ENCODE assay signal across 12 cellular contexts in genomic region chr12:12892670-12893290, GRCh38. TPM values are rescaled to one million over a fixed set of nuclear protein-coding genes. Genes with fewer than 3 reads are reported as not detected.
DNase-seq lines count a peak whose midpoint lies in the region; ATAC-seq, FAIRE-seq and TF ChIP-seq lines count a peak whose summit lies in the region.
"Had no signal": no experiment of that assay in that cellular context is flagged by ENCODE, and none has a peak within 500 bp of the region (broad histone marks: within the 10 kb centered on the region; RNA-seq: fewer than 3 reads in every experiment).

No MANE protein-coding gene starts in this region.

- FAIRE-seq in bronchial epithelial cell (lab: Jason Lieb, UNC), result peak; percentile 60

- 44 to 60% methylated on average over 14 of the region's 14 CpGs for WGBS in upper lobe of left lung, 2 donors

- H3K27me3 ChIP-seq in MG63, result no peaks in the 10 kb centered on the region
- H3K27me3 ChIP-seq in bronchial epithelial cell (ENCODE audit: control insufficient read depth, insufficient read depth, low read length), result no peaks in the 10 kb centered on the region
- peaks cover 6% of the 10 kb centered on the region for H3K27me3 ChIP-seq in lower lobe of right lung (ENCODE audit: low read depth)
- H3K27me3 ChIP-seq in upper lobe of left lung, result peaks cover 0 to 9% (median 0%) of the 10 kb centered on the region in 4 donors

- H3K4me1 ChIP-seq in lower lobe of right lung, result peaks cover 14% of the 10 kb centered on the region
- peaks cover 0 to 17% (median 3%) of the 10 kb centered on the region in 4 donors for H3K4me1 ChIP-seq in upper lobe of left lung

- DNase-seq in MG63 (no peak), bronchial epithelial cell (ENCODE audit: low read depth) (no peak), lower lobe of right lung (peak; percentile 77), upper lobe of left lung (peak in 1 of 2 donors; percentile 78), left lobe of liver (ENCODE audit: low spot score) (no peak), SKM-1 (lab: John Stamatoyannopoulos, UW; ENCODE audit: unreplicated experiment) (no peak)
- DNase-seq: activated CD4-positive, alpha-beta T cell treated with anti-CD3 and anti-CD28 coated beads, Interleukin-2, amount 10 ng/mL, durations not matched to agents 24 days and 14 days; activated naive CD4-positive, alpha-beta T cell treated with anti-CD3 and anti-CD28 coated beads for 36 hours; dermis blood vessel endothelial cell; NCI-H1092 treated with DMSO at 0.1 percent for 48 hours had no signal

- TF ChIP-seq CTCF in bronchial epithelial cell (IDR thresholded peaks at IDR 0.05; ENCODE audit: insufficient read depth, low read length, severe bottlenecking), result no peak
- TF ChIP-seq CTCF in lower lobe of right lung (IDR thresholded peaks at IDR 0.05), result no peak
- TF ChIP-seq CTCF in upper lobe of left lung (IDR thresholded peaks at IDR 0.05), result no peak

- H3K4me3 ChIP-seq in MG63 (peak overlapping the region; percentile 51), bronchial epithelial cell (ENCODE audit: low read depth, low read length) (peak overlapping the region; percentile 58), lower lobe of right lung (peak overlapping the region; percentile 58), upper lobe of left lung (peak overlapping the region; percentile 5 to 50 (median 44))

- TF ChIP-seq POLR2A in upper lobe of left lung (IDR thresholded peaks at IDR 0.05), result peak in 2 of 4 donors; percentile 21 to 56

- intact Hi-C loops in lower lobe of right lung (cut with DNase I), result no loop called here

- H3K27ac ChIP-seq in lower lobe of right lung (peak overlapping the region; percentile 90), upper lobe of left lung (peak overlapping the region; percentile 76 to 98 (median 86))

- peak in 3 of 4 donors; percentile 46 to 87 (median 70) for TF ChIP-seq EP300 in upper lobe of left lung (IDR thresholded peaks at IDR 0.05)

- ATAC-seq in lower lobe of right lung (peak; percentile 66 to 67), upper lobe of left lung (ENCODE audit: low FRiP score in 2 of 2) (peak in 1 of 2 donors; percentile 74), left lobe of liver (no peak), GM19455 (IDR thresholded peaks at IDR 0.05; ENCODE audit: unreplicated experiment) (no peak)

- H3K36me3 ChIP-seq in MG63 (no peaks in the 10 kb centered on the region), bronchial epithelial cell (ENCODE audit: control insufficient read depth, insufficient read depth, low read length) (no peaks in the 10 kb centered on the region), lower lobe of right lung (no peaks in the 10 kb centered on the region), upper lobe of left lung (no peaks in the 10 kb centered on the region)

- H3K9me3 ChIP-seq in MG63, result no peaks in the 10 kb centered on the region
- no peaks in the 10 kb centered on the region for H3K9me3 ChIP-seq in lower lobe of right lung
- no peaks in the 10 kb centered on the region for H3K9me3 ChIP-seq in upper lobe of left lung

RNA-seq across cellular contexts. Expression of gene GPRC5A, which starts 1.4 kb away (rescaled TPM):
- total RNA-seq in MG63 (2014; rRNA removed; shearing (Covaris generic); ENCODE audit: low replicate concordance), result 11.0 and 24.5 TPM in 2 replicates
- 16.1 and 19.3 TPM in 2 replicates for total RNA-seq in bronchial epithelial cell
- 482 TPM for total RNA-seq in lower lobe of right lung
- total RNA-seq in upper lobe of left lung, result 100 to 1,000 TPM; 194 to 890 (median 653) TPM
- 0.73 TPM for total RNA-seq in left lobe of liver
- total RNA-seq: activated CD4-positive, alpha-beta T cell treated with anti-CD3 and anti-CD28 coated beads, Interleukin-2, amount 10 ng/mL, durations not matched to agents 24 days and 14 days had no signal

RNA-seq across cellular contexts. Expression of gene GPRC5D, which starts 59.2 kb away (rescaled TPM):
- total RNA-seq in MG63 (2014; rRNA removed; shearing (Covaris generic); ENCODE audit: low replicate concordance), result not detected in 2 replicates
- total RNA-seq in bronchial epithelial cell (0.77 TPM in 1 of 2 replicates, not detected in the other), lower lobe of right lung (not detected), upper lobe of left lung (1 to 10 TPM in 1 of 6 donors, under 1 TPM in 1, not detected in 4; 0.66 to 2.1 TPM), left lobe of liver (not detected)
- total RNA-seq: activated CD4-positive, alpha-beta T cell treated with anti-CD3 and anti-CD28 coated beads, Interleukin-2, amount 10 ng/mL, durations not matched to agents 24 days and 14 days; activated naive CD4-positive, alpha-beta T cell treated with anti-CD3 and anti-CD28 coated beads for 36 hours; mucosa of gallbladder had no signal

Comparison
In these comparisons a context has a peak if more than half of its experiments do, and no peak if none do; other contexts are left out.
1. ATAC-seq: peak in lower lobe of right lung (2 of 2); none in left lobe of liver (single experiment) and GM19455 (single experiment).
2. Peak in every context shown above with its lines, with median percentiles within 50 percentile points of each other: H3K4me3 ChIP-seq.